Comparison of ENCODE assay signal across 12 cellular contexts in genomic region chr12:27824126-27824842, GRCh38. TPM values are rescaled to one million over a fixed set of nuclear protein-coding genes. Genes with fewer than 3 reads are reported as not detected.
DNase-seq lines count a peak whose midpoint lies in the region; ATAC-seq, FAIRE-seq and TF ChIP-seq lines count a peak whose summit lies in the region.
"Had no signal": no experiment of that assay in that cellular context is flagged by ENCODE, and none has a peak within 500 bp of the region (broad histone marks: within the 10 kb centered on the region; RNA-seq: fewer than 3 reads in every experiment).

No MANE protein-coding gene starts in this region.

- H3K9ac ChIP-seq in OCI-LY3 (ENCODE audit: low read length): 0 out of 2 replicates have a peak overlapping the region, but pooled peaks have one; percentile 5

- peak; percentile 65 for ATAC-seq in HG02938 (IDR thresholded peaks at IDR 0.05; ENCODE audit: unreplicated experiment)

- TF ChIP-seq CTCF in GM06990 (IDR thresholded peaks at IDR 0.05; ENCODE audit: insufficient read depth, low read length, poor library complexity, severe bottlenecking) (no peak), OCI-LY3 (IDR thresholded peaks at IDR 0.05; ENCODE audit: low read depth, low read length) (no peak), vagina (IDR thresholded peaks at IDR 0.05) (no peak), dorsolateral prefrontal cortex (IDR thresholded peaks at IDR 0.05 in 54 of 56, conservative IDR thresholded peaks at IDR 0.05 in 2 of 56; ENCODE audit: low read depth in 1 of 56, partially characterized antibody in 56 of 56) (no peak)

- H3K79me2 ChIP-seq in OCI-LY3 (ENCODE audit: low read length): no peaks in the 10 kb centered on the region

- intact Hi-C loops in vagina (cut with DNase I) (loop anchor here (10.0 kb wide), 1 partner anchor 89 kb away; no protein-coding TSS in a partner anchor), dorsolateral prefrontal cortex (cut with DNase I) (loop anchor here in 1 of 2 donors (5.0 kb wide), 1 partner anchor 92 kb away; no protein-coding TSS in a partner anchor)

- TF ChIP-seq POLR2A in vagina (IDR thresholded peaks at IDR 0.05): no peak

- peak overlapping the region; percentile 64; the same call in 1 of the 2 replicates for H2AFZ ChIP-seq in OCI-LY3 (ENCODE audit: low read depth, low read length)

- H3K9me3 ChIP-seq in OCI-LY3 (ENCODE audit: insufficient read depth, low read length) (no peaks in the 10 kb centered on the region), vagina (no peaks in the 10 kb centered on the region)

- H3K36me3 ChIP-seq in GM06990 (ENCODE audit: control insufficient read depth, insufficient read depth, low read length) (no peaks in the 10 kb centered on the region), OCI-LY3 (replicated peaks; ENCODE audit: low read depth, low read length) (no peaks in the 10 kb centered on the region), vagina (no peaks in the 10 kb centered on the region)

- peak overlapping the region; percentile 60 for H3K4me2 ChIP-seq in OCI-LY3 (ENCODE audit: low read length)

- peaks cover 45% of the 10 kb centered on the region for H3K4me1 ChIP-seq in OCI-LY3 (ENCODE audit: low read length)
- no peaks in the 10 kb centered on the region for H3K4me1 ChIP-seq in vagina

- DNase-seq in GM06990 (ENCODE audit: extremely low read depth, insufficient read length) (peak; percentile 71), GM19239 (ENCODE audit: insufficient read length, low spot score) (no peak), NCI-H2081 (lab: John Stamatoyannopoulos, UW) (no peak), vagina (ENCODE audit: extremely low spot score in 2 of 2) (no peak), dorsolateral prefrontal cortex (no peak), RPMI8226 (no peak)
- DNase-seq: amniotic stem cell, head of caudate nucleus, SIG-M5 had no signal

- peak overlapping the region; percentile 47 for H3K27ac ChIP-seq in OCI-LY3 (ENCODE audit: low read length)
- no peak overlapping the region for H3K27ac ChIP-seq in vagina
- no peak overlapping the region for H3K27ac ChIP-seq in dorsolateral prefrontal cortex

- H3K27me3 ChIP-seq in GM06990 (replicated peaks; ENCODE audit: control insufficient read depth, insufficient read depth, low read length) (no peaks in the 10 kb centered on the region), OCI-LY3 (ENCODE audit: low read depth, low read length) (no peaks in the 10 kb centered on the region), vagina (no peaks in the 10 kb centered on the region), dorsolateral prefrontal cortex (no peaks in the 10 kb centered on the region)

- peak; percentile 66 for FAIRE-seq in GM19239 (lab: Jason Lieb, UNC)

- H3K4me3 ChIP-seq in GM06990 (replicated peaks; ENCODE audit: low read depth, low read length): peak overlapping the region; percentile 13; the same call in 1 of the 2 replicates
- peak overlapping the region; percentile 20 for H3K4me3 ChIP-seq in OCI-LY3 (ENCODE audit: low read length)
- no peak overlapping the region for H3K4me3 ChIP-seq in vagina
- H3K4me3 ChIP-seq in dorsolateral prefrontal cortex: no peak overlapping the region

- H4K20me1 ChIP-seq in OCI-LY3 (ENCODE audit: insufficient read depth, low read length): no peaks in the 10 kb centered on the region

RNA-seq across cellular contexts. Expression of gene MANSC4, which starts 44.2 kb away (rescaled TPM):
- total RNA-seq in vagina (not detected), dorsolateral prefrontal cortex (1 to 10 TPM in 2 of 120 experiments, under 1 TPM in 12, not detected in 106; 0.42 to 1.2 (median 0.61) TPM)
- total RNA-seq: neural crest cell had no signal

RNA-seq across cellular contexts. Expression of gene KLHL42, which starts 44.3 kb away (rescaled TPM):
- 30.0 TPM for total RNA-seq in vagina
- 10 to 100 TPM; 40.7 to 73.4 (median 58.0) TPM for total RNA-seq in dorsolateral prefrontal cortex

Comparison
In these comparisons a context has a peak if more than half of its experiments do, and no peak if none do; other contexts are left out.
1. H3K4me3 ChIP-seq: peak in GM06990 (single experiment) and OCI-LY3 (single experiment); none in vagina (0 of 2) and dorsolateral prefrontal cortex (0 of 59).